In genomic region chr5:35919191-35919590, GRCh38 we compare ENCODE assay signal across 13 cellular contexts. TPM values are rescaled to one million over a fixed set of nuclear protein-coding genes. Genes with fewer than 3 reads are reported as not detected.
DNase-seq lines count a peak whose midpoint lies in the region; TF ChIP-seq lines count a peak whose summit lies in the region.
"Had no signal": no experiment of that assay in that cellular context is flagged by ENCODE, and none has a peak within 500 bp of the region (broad histone marks: within the 10 kb centered on the region; RNA-seq: fewer than 3 reads in every experiment).

No MANE protein-coding gene starts in this region.

- CTCF ChIA-PET in BJ (lab: Yijun Ruan, JAX): no interaction called here

- POLR2A ChIA-PET in BJ (lab: Charles Lee): interaction anchor here (0.6 kb wide), 1 partner anchor 34 kb away, joined by 6 read pairs; no protein-coding TSS in a partner anchor

- peaks cover 41% of the 10 kb centered on the region for H3K4me1 Mint-ChIP-seq in HFFc6 (ENCODE audit: low read depth)
- H3K4me1 Mint-ChIP-seq: GM23338 had no signal

- H3K4me3 Mint-ChIP-seq in HFFc6: peak overlapping the region; percentile 2; the same call in 1 of the 2 replicates
- H3K4me3 Mint-ChIP-seq: GM23338, T-cell had no signal

- no peaks in the 10 kb centered on the region for H3K27me3 ChIP-seq in BJ (ENCODE audit: control insufficient read depth, insufficient read depth, low read length)

- H3K4me3 ChIP-seq in BJ (ENCODE audit: low read depth, low read length): no peak overlapping the region
- H3K4me3 ChIP-seq: GM23338, heart left ventricle, sigmoid colon had no signal

- peaks cover 15% of the 10 kb centered on the region for H3K9me3 Mint-ChIP-seq in HFFc6

- H3K27me3 Mint-ChIP-seq in HFFc6 (ENCODE audit: insufficient read depth): no peaks in the 10 kb centered on the region
- H3K27me3 Mint-ChIP-seq: T-cell had no signal

- H3K27ac Mint-ChIP-seq in HFFc6: peak overlapping the region; percentile 30
- H3K27ac Mint-ChIP-seq: GM23338, T-cell had no signal

- H3K36me3 ChIP-seq in BJ (ENCODE audit: control insufficient read depth, insufficient read depth, low read length): no peaks in the 10 kb centered on the region
- H3K36me3 ChIP-seq: heart left ventricle, sigmoid colon had no signal

- TF ChIP-seq CTCF in BJ (IDR thresholded peaks at IDR 0.05; ENCODE audit: insufficient read depth, low read depth, low read length): no peak
- TF ChIP-seq CTCF in HFFc6 (IDR thresholded peaks at IDR 0.05): no peak

- DNase-seq in BJ (ENCODE audit: low read depth) (peak; percentile 72), HFFc6 (peak; percentile 80), amniotic epithelial cell (ENCODE audit: low read depth) (peak; percentile 95), kidney tubule cell (ENCODE audit: low spot score) (peak; percentile 71), DMS79 (lab: John Stamatoyannopoulos, UW) (no peak), SW480 (ENCODE audit: low spot score) (no peak), GM19240 (ENCODE audit: insufficient read length, low spot score) (no peak)
- DNase-seq: heart left ventricle, MV-4-11, NCI-H774, sigmoid colon, T-cell had no signal

- H3K36me3 Mint-ChIP-seq in HFFc6 (ENCODE audit: low read depth): peaks cover 17% of the 10 kb centered on the region

RNA-seq across cellular contexts. Expression of gene CAPSL, which starts 19.2 kb away (rescaled TPM):
- 0.18 and 0.27 TPM in 2 replicates for polyA plus RNA-seq in BJ (2011; rRNA removed)
- not detected in 2 replicates for polyA minus RNA-seq in BJ (2011; rRNA and poly(A)+ RNA removed)
- total RNA-seq in HFFc6 (2021; fragmentation: NEBNext Ultra II Directional; extraction: Animal tissue kit (Norgen Biotek cat#: 25700)): under 1 TPM in 5 of 6 experiments, not detected in 1; 0.19 to 0.52 (median 0.35) TPM
- total RNA-seq: GM23338, heart left ventricle, sigmoid colon, T-cell had no signal
- polyA plus RNA-seq: heart left ventricle, sigmoid colon had no signal

Comparison
In these comparisons a context has a peak if more than half of its experiments do, and no peak if none do; other contexts are left out.
1. DNase-seq: peak in BJ (single experiment), HFFc6 (single experiment), amniotic epithelial cell (single experiment) and kidney tubule cell (single experiment); none in DMS79 (single experiment), SW480 (single experiment) and GM19240 (single experiment).